Comparison of ENCODE assay signal across 26 cellular contexts in genomic region chr13:65615506-65615905, GRCh38.
"Had no signal": no experiment of that assay in that cellular context is flagged by ENCODE, and none has a peak within 500 bp of the region (broad histone marks: within the 10 kb centered on the region; RNA-seq: fewer than 3 reads in every experiment).

No MANE protein-coding gene starts in this region.

- H3K27me3 ChIP-seq: stomach, suprapubic skin, thyroid gland, tibial artery, tibial nerve, transverse colon, upper lobe of left lung, upper lobe of right lung, uterus, vagina had no signal

- H3K4me3 ChIP-seq: stomach, suprapubic skin, thoracic aorta, thyroid gland, tibial artery, tibial nerve, transverse colon, upper lobe of left lung, upper lobe of right lung, uterus, vagina had no signal

- FAIRE-seq: urothelium cell line had no signal

- H3K9me3 ChIP-seq: stomach, suprapubic skin, thoracic aorta, thyroid gland, tibial artery, tibial nerve, transverse colon, upper lobe of left lung, upper lobe of right lung, uterus, vagina had no signal

- ATAC-seq: stimulated activated effector memory CD8-positive, alpha-beta T cell treated with anti-CD3 and anti-CD28 coated beads, Interleukin-12 subunit alpha, Interleukin-12 subunit beta, amount 100 ng/mL, for 72 hours; stimulated activated memory B cell treated with anti-CD40 and anti-IgM and Interleukin-4, amounts not matched to agents 10 μg/mL and 1 μg/mL and 100 μg/mL, for 72 hours; stimulated activated naive B cell treated with anti-CD40 and anti-IgM and Interleukin-4, amounts not matched to agents 10 μg/mL and 1 μg/mL and 100 μg/mL, for 72 hours; stimulated activated naive CD8-positive, alpha-beta T cell treated with anti-CD3 and anti-CD28 coated beads, Interleukin-15, amount 100 ng/mL, for 72 hours; stimulated activated naive CD8-positive, alpha-beta T cell treated with anti-CD3 and anti-CD28 coated beads, Interleukin-15, Interleukin-2, amounts not matched to agents 100 U/mL and 50 U/mL, for 24 hours; upper lobe of right lung had no signal

- DNase-seq: stimulated activated CD4-positive, alpha-beta T cell treated with anti-CD3 and anti-CD28 coated beads, Interleukin-2, amount 100 ng/mL, for 48 hours; stimulated activated CD4-positive, alpha-beta T cell treated with anti-CD3 and anti-CD28 coated beads, Interleukin-4, amount 100 ng/mL, for 1 hour; stimulated activated CD4-positive, alpha-beta T cell treated with anti-CD3 and anti-CD28 coated beads, Interleukin-4, amount 100 ng/mL, for 24 hours; stimulated activated CD4-positive, alpha-beta T cell treated with anti-CD3 and anti-CD28 coated beads, Interleukin-4, amount 100 ng/mL, for 4 hours; stimulated activated CD8-positive, alpha-beta memory T cell treated with anti-CD3 and anti-CD28 coated beads, Interleukin-4, amount 100 ng/mL, for 48 hours; stimulated activated naive B cell treated with anti-CD40 and anti-IgM and Interleukin-4, amounts not matched to agents 10 μg/mL and 1 μg/mL and 100 μg/mL, for 72 hours; stimulated activated naive CD4-positive, alpha-beta T cell; stimulated activated naive CD4-positive, alpha-beta T cell treated with Interleukin-2 at 50 U/mL for 16 hours; stimulated activated naive CD8-positive, alpha-beta T cell treated with anti-CD3 and anti-CD28 coated beads, Interleukin-15, amount 100 ng/mL, for 72 hours; stimulated activated naive CD8-positive, alpha-beta T cell treated with anti-CD3 and anti-CD28 coated beads, Interleukin-15, Interleukin-2, amounts not matched to agents 100 U/mL and 50 U/mL, for 24 hours; stomach; substantia nigra; thyroid gland; tibial artery; transverse colon; trophoblast cell; upper lobe of left lung; upper lobe of right lung; uterus had no signal

- H3K36me3 ChIP-seq: stomach, suprapubic skin, thoracic aorta, thyroid gland, tibial artery, tibial nerve, transverse colon, upper lobe of left lung, upper lobe of right lung, uterus, vagina had no signal

- H3K4me1 ChIP-seq: stomach, suprapubic skin, thyroid gland, tibial artery, tibial nerve, transverse colon, upper lobe of left lung, upper lobe of right lung, uterus, vagina had no signal

- H3K27ac ChIP-seq: stomach, suprapubic skin, thoracic aorta, thyroid gland, tibial artery, tibial nerve, transverse colon, upper lobe of left lung, upper lobe of right lung, uterus, vagina had no signal
